ENCODE assay signal across 8 cellular contexts in the genomic region with DNA sequence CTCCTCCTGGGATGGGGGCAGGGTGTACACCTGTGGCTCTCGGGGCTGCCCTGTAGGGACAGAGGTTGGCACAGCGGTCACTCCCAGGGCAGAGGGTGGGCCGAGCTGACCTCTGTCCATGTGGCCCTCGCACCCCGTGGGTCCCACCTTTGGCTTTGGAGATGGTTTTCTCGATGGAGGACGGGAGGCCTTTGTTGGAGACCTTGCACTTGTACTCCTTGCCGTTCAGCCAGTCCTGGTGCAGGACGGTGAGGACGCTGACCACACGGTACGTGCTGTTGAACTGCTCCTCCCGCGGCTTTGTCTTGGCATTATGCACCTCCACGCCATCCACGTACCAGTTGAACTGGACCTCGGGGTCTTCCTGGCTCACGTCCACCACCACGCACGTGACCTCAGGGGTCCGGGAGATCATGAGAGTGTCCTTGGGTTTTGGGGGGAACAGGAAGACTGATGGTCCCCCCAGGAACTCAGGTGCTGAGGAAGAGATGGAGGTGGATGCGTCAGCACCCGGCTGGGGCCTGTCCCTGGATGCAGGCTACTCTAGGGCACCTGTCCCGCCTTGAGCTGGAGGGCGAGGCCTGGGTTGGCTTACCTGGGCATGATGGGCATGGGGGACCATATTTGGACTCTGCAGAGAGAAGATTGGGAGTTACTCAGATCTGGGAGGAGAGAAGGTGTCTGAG.
A peak's percentile ranks its signal among the peaks of the same experiment; 100 is the strongest.
DNase-seq lines count a peak whose midpoint lies in the region; ATAC-seq, FAIRE-seq and TF ChIP-seq lines count a peak whose summit lies in the region.
"Not testable (repeated sequence)": the region's sequence is repeated elsewhere in the genome, so short reads cannot be mapped to it uniquely, and the experiment has no call there.

No MANE protein-coding gene starts in this region.

- H3K36me3 ChIP-seq in astrocyte (ENCODE audit: insufficient read depth, low read length); right atrium auricular region; right lobe of liver; osteoblast (ENCODE audit: insufficient read depth, low read length): not testable (repeated sequence)

- H3K4me3 Mint-ChIP-seq in activated B cell treated with CpG ODN at 0.5 μM for 24 hours; astrocyte (ENCODE audit: unreplicated experiment): not testable (repeated sequence)
- peak overlapping the region; percentile 58 for H3K4me3 Mint-ChIP-seq in stimulated activated memory B cell treated with anti-CD40 and anti-IgM and Interleukin-4, amounts not matched to agents 10 μg/mL and 1 μg/mL and 100 μg/mL, for 72 hours

- not testable (repeated sequence) for H3K4me3 ChIP-seq in astrocyte (ENCODE audit: insufficient read depth, low read depth, low read length); right atrium auricular region; right lobe of liver; osteoblast (ENCODE audit: insufficient read depth, low read length)

- H3K9ac ChIP-seq in astrocyte (ENCODE audit: low read length) = not testable (repeated sequence)

- POLR2A ChIA-PET in activated B cell treated with CpG ODN at 0.5 μM for 24 hours (lab: Charles Lee) = not testable (repeated sequence)

- DNase-seq in Ammon's horn (ENCODE audit: low spot score) (peak; percentile 7), right atrium auricular region (ENCODE audit: low spot score) (peak; percentile 34), right lobe of liver (peak in 2 of 3 donors; percentile 23 to 41), osteoblast (ENCODE audit: insufficient read length, low spot score, missing footprints) (peak; percentile 53), ureter (ENCODE audit: low spot score) (peak; percentile 42)
- not testable (repeated sequence) for DNase-seq in activated B cell treated with CpG ODN at 0.5 μM for 24 hours; astrocyte (ENCODE audit: low read depth)

- H3K9me3 ChIP-seq in astrocyte (ENCODE audit: insufficient read depth, low read depth, low read length); right atrium auricular region; right lobe of liver; osteoblast (ENCODE audit: low read depth, low read length): not testable (repeated sequence)

- peaks cover 13% of the 10 kb centered on the region for H3K4me1 Mint-ChIP-seq in activated B cell treated with CpG ODN at 0.5 μM for 24 hours
- not testable (repeated sequence) for H3K4me1 Mint-ChIP-seq in astrocyte (ENCODE audit: low read depth, unreplicated experiment)
- H3K4me1 Mint-ChIP-seq in stimulated activated memory B cell treated with anti-CD40 and anti-IgM and Interleukin-4, amounts not matched to agents 10 μg/mL and 1 μg/mL and 100 μg/mL, for 72 hours = peaks cover 36% of the 10 kb centered on the region

- not testable (repeated sequence) for H3K27me3 Mint-ChIP-seq in activated B cell treated with CpG ODN at 0.5 μM for 24 hours; astrocyte (ENCODE audit: low read depth, unreplicated experiment); stimulated activated memory B cell treated with anti-CD40 and anti-IgM and Interleukin-4, amounts not matched to agents 10 μg/mL and 1 μg/mL and 100 μg/mL, for 72 hours

- ATAC-seq in activated B cell treated with CpG ODN at 0.5 μM for 24 hours (ENCODE audit: low read depth); right lobe of liver; stimulated activated memory B cell treated with anti-CD40 and anti-IgM and Interleukin-4, amounts not matched to agents 10 μg/mL and 1 μg/mL and 100 μg/mL, for 72 hours: not testable (repeated sequence)

- not testable (repeated sequence) for H2AFZ ChIP-seq in astrocyte (ENCODE audit: low read depth, low read length); osteoblast (ENCODE audit: low read length)

- not testable (repeated sequence) for FAIRE-seq in astrocyte (lab: Jason Lieb, UNC)

- TF ChIP-seq POLR2A in right lobe of liver (IDR thresholded peaks at IDR 0.05) = not testable (repeated sequence)

- intact Hi-C loops in activated B cell treated with CpG ODN at 0.5 μM for 24 hours (cut with micrococcal nuclease) = loop anchor here (2.0 kb wide), 2 partner anchors 44 to 118 kb away; no protein-coding TSS in a partner anchor
- intact Hi-C loops in right lobe of liver (cut with DNase I) = not testable (repeated sequence)

- not testable (repeated sequence) for TF ChIP-seq CTCF in activated B cell treated with CpG ODN at 0.5 μM for 24 hours (IDR thresholded peaks at IDR 0.05); astrocyte (IDR thresholded peaks at IDR 0.05; ENCODE audit: insufficient read depth, low read depth, low read length); right atrium auricular region (IDR thresholded peaks at IDR 0.05); right lobe of liver (IDR thresholded peaks at IDR 0.05); osteoblast (IDR thresholded peaks at IDR 0.05; ENCODE audit: extremely low read depth, low read depth, low read length)

- H4K20me1 ChIP-seq in astrocyte (ENCODE audit: insufficient read depth, low read length); osteoblast (ENCODE audit: insufficient read depth, low read length): not testable (repeated sequence)

- H3K27ac Mint-ChIP-seq in activated B cell treated with CpG ODN at 0.5 μM for 24 hours = peak overlapping the region; percentile 16
- peak overlapping the region; percentile 34 for H3K27ac Mint-ChIP-seq in astrocyte (ENCODE audit: unreplicated experiment)
- not testable (repeated sequence) for H3K27ac Mint-ChIP-seq in stimulated activated memory B cell treated with anti-CD40 and anti-IgM and Interleukin-4, amounts not matched to agents 10 μg/mL and 1 μg/mL and 100 μg/mL, for 72 hours

- not testable (repeated sequence) for H3K36me3 Mint-ChIP-seq in activated B cell treated with CpG ODN at 0.5 μM for 24 hours (ENCODE audit: low read depth); astrocyte (ENCODE audit: low read depth, unreplicated experiment)
- H3K36me3 Mint-ChIP-seq in stimulated activated memory B cell treated with anti-CD40 and anti-IgM and Interleukin-4, amounts not matched to agents 10 μg/mL and 1 μg/mL and 100 μg/mL, for 72 hours = peaks cover 48% of the 10 kb centered on the region

- H3K4me2 ChIP-seq in astrocyte (ENCODE audit: low read length); osteoblast (ENCODE audit: insufficient read depth, low read length): not testable (repeated sequence)

- not testable (repeated sequence) for H3K9me3 Mint-ChIP-seq in activated B cell treated with CpG ODN at 0.5 μM for 24 hours; stimulated activated memory B cell treated with anti-CD40 and anti-IgM and Interleukin-4, amounts not matched to agents 10 μg/mL and 1 μg/mL and 100 μg/mL, for 72 hours
- H3K9me3 Mint-ChIP-seq in astrocyte (ENCODE audit: unreplicated experiment) = peaks cover 12% of the 10 kb centered on the region

- not testable (repeated sequence) for H3K79me2 ChIP-seq in astrocyte (ENCODE audit: insufficient read depth, low read length); osteoblast (ENCODE audit: insufficient read depth, low read length)

- H3K27ac ChIP-seq in astrocyte (ENCODE audit: low read depth, low read length); right atrium auricular region; right lobe of liver; osteoblast (ENCODE audit: low read depth, low read length): not testable (repeated sequence)

- not testable (repeated sequence) for H3K4me1 ChIP-seq in astrocyte (ENCODE audit: insufficient read depth, low read length); right atrium auricular region; right lobe of liver; osteoblast (ENCODE audit: insufficient read depth, low read length)

- not testable (repeated sequence) for H3K27me3 ChIP-seq in astrocyte (ENCODE audit: insufficient read depth, low read length); right atrium auricular region; right lobe of liver; osteoblast (ENCODE audit: insufficient read depth, low read length)

- CTCF ChIA-PET in activated B cell treated with CpG ODN at 0.5 μM for 24 hours (lab: Charles Lee) = not testable (repeated sequence)

- no CpG with 5 or more reads among the region's 25 CpGs for WGBS in right lobe of liver (ENCODE audit: insufficient coverage, low coverage, low lambda C conversion rate, missing lambda C conversion rate)
